15 cellular contexts compared by ENCODE assay signal in genomic region chr10:59271160-59271559, GRCh38.
"Had no signal": no experiment of that assay in that cellular context is flagged by ENCODE, and none has a peak within 500 bp of the region (broad histone marks: within the 10 kb centered on the region; RNA-seq: fewer than 3 reads in every experiment).

No MANE protein-coding gene starts in this region.

- H3K4me1 ChIP-seq: foreskin keratinocyte, upper lobe of right lung had no signal

- H3K36me3 ChIP-seq: upper lobe of right lung had no signal

- H3K4me3 ChIP-seq: lung, thoracic aorta, upper lobe of right lung had no signal

- DNase-seq: activated CD4-positive, CD25-positive, alpha-beta regulatory T cell treated with anti-CD3 and anti-CD28 coated beads, Interleukin-2, amount 50 U/mL, for 72 hours; activated naive CD8-positive, alpha-beta T cell treated with anti-CD3 and anti-CD28 coated beads for 36 hours; amygdala; cerebellar nuclear complex; effector memory CD8-positive, alpha-beta T cell; foreskin keratinocyte; head of caudate nucleus; immature natural killer cell; nephron progenitor cell; stimulated activated CD4-positive, alpha-beta T cell treated with anti-CD3 and anti-CD28 coated beads, Interleukin-1b, Interleukin-23, amount 100 ng/mL, for 48 hours; stimulated activated naive CD8-positive, alpha-beta T cell treated with anti-CD3 and anti-CD28 coated beads, Interleukin-15, amount 100 ng/mL, for 72 hours; T1000; upper lobe of right lung had no signal

- H3K9me3 ChIP-seq: thoracic aorta, upper lobe of right lung had no signal

- H3K27me3 ChIP-seq: foreskin keratinocyte, upper lobe of right lung had no signal

- H3K27ac ChIP-seq: foreskin keratinocyte, thoracic aorta, upper lobe of right lung had no signal
